8 cellular contexts compared by ENCODE assay signal in the genomic region with DNA sequence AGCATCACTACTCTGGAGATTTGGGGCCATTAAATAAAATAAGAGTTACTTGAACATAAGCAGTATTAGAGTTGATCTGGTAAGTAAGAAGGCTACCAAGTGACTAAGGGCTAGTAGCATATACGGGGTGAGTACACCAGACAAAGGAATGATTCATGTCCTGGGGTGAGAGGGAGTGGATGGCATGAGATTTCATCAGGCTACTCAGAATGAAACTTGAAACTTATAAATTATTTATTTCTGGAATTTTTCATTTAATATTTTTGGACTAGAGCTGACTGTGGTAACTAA. TPM values are rescaled to one million over a fixed set of nuclear protein-coding genes. Genes with fewer than 3 reads are reported as not detected.
DNase-seq lines count a peak whose midpoint lies in the region; ATAC-seq, FAIRE-seq and TF ChIP-seq lines count a peak whose summit lies in the region.

No MANE protein-coding gene starts in this region.

- peak overlapping the region; percentile 77 for H3K4me2 ChIP-seq in DND-41 (ENCODE audit: insufficient read depth, low read length)
- H3K4me2 ChIP-seq in OCI-LY3 (ENCODE audit: low read length): peak overlapping the region; percentile 83
- peak overlapping the region; percentile 93 for H3K4me2 ChIP-seq in osteoblast (ENCODE audit: insufficient read depth, low read length)
- no peak overlapping the region for H3K4me2 ChIP-seq in HepG2 (ENCODE audit: low read depth, low read length)

- H3K27me3 ChIP-seq in DND-41 (ENCODE audit: insufficient read depth, low read length, poor library complexity) (peaks cover 15% of the 10 kb centered on the region), OCI-LY3 (ENCODE audit: low read depth, low read length) (no peaks in the 10 kb centered on the region), osteoblast (ENCODE audit: insufficient read depth, low read length) (no peaks in the 10 kb centered on the region), HepG2 (ENCODE audit: control insufficient read depth in 1 of 2, insufficient read depth in 2 of 2, low read length in 2 of 2) (peaks cover 0 to 12% of the 10 kb centered on the region in 2 experiments; a peak in 1 of 5 replicates)

- H3K79me2 ChIP-seq in DND-41 (ENCODE audit: insufficient read depth, low read length): peaks cover 25% of the 10 kb centered on the region
- peaks cover 25% of the 10 kb centered on the region for H3K79me2 ChIP-seq in OCI-LY3 (ENCODE audit: low read length)
- peaks cover 58% of the 10 kb centered on the region for H3K79me2 ChIP-seq in osteoblast (ENCODE audit: insufficient read depth, low read length)
- H3K79me2 ChIP-seq in HepG2 (ENCODE audit: insufficient read depth, low read length): no peaks in the 10 kb centered on the region

- H2AFZ ChIP-seq in DND-41 (ENCODE audit: low read depth, low read length) (no peak overlapping the region), OCI-LY3 (ENCODE audit: low read depth, low read length) (no peak overlapping the region), osteoblast (ENCODE audit: low read length) (no peak overlapping the region), HepG2 (ENCODE audit: low read length) (no peak overlapping the region)

- H3K4me1 ChIP-seq in DND-41 (ENCODE audit: insufficient read depth, low read length) (peaks cover 49% of the 10 kb centered on the region), OCI-LY3 (ENCODE audit: low read length) (peaks cover 21% of the 10 kb centered on the region), osteoblast (ENCODE audit: insufficient read depth, low read length) (peaks cover 25% of the 10 kb centered on the region), HepG2 (ENCODE audit: insufficient read depth, low read length) (peaks cover 9% of the 10 kb centered on the region)

- TF ChIP-seq CTCF in DND-41 (IDR thresholded peaks at IDR 0.05; ENCODE audit: borderline replicate concordance, extremely low read depth, low read length, poor library complexity, severe bottlenecking): no peak
- TF ChIP-seq CTCF in OCI-LY3 (IDR thresholded peaks at IDR 0.05; ENCODE audit: low read depth, low read length): no peak
- TF ChIP-seq CTCF in coronary artery (IDR thresholded peaks at IDR 0.05): no peak
- TF ChIP-seq CTCF in osteoblast (IDR thresholded peaks at IDR 0.05; ENCODE audit: extremely low read depth, low read depth, low read length): no peak
- no peak for TF ChIP-seq CTCF in HepG2 (CRISPR knock-in tag; IDR thresholded peaks at IDR 0.05)

- H3K27ac ChIP-seq in DND-41 (ENCODE audit: low read length): peak overlapping the region; percentile 16; the same call in 1 of the 2 replicates
- H3K27ac ChIP-seq in OCI-LY3 (ENCODE audit: low read length): peak overlapping the region; percentile 72
- peak overlapping the region; percentile 90 to 95 for H3K27ac ChIP-seq in coronary artery
- peak overlapping the region; percentile 90 for H3K27ac ChIP-seq in osteoblast (ENCODE audit: low read depth, low read length)
- H3K27ac ChIP-seq in HepG2 (ENCODE audit: extremely low read length, insufficient read depth, low read length): no peak overlapping the region

- H3K4me3 ChIP-seq in DND-41 (ENCODE audit: low read depth in 1 of 2, low read length in 2 of 2): no peak overlapping the region
- peak overlapping the region; percentile 89 for H3K4me3 ChIP-seq in OCI-LY3 (ENCODE audit: low read length)
- peak overlapping the region; percentile 77 for H3K4me3 ChIP-seq in coronary artery
- peak overlapping the region; percentile 91 for H3K4me3 ChIP-seq in osteoblast (ENCODE audit: insufficient read depth, low read length)
- no peak overlapping the region for H3K4me3 ChIP-seq in HepG2 (replicated peaks in 1 of 3; ENCODE audit: insufficient read depth in 1 of 3, low read depth in 2 of 3, low read length in 3 of 3)

- no peak for TF ChIP-seq RAD21 in HepG2 (CRISPR knock-in tag; IDR thresholded peaks at IDR 0.05)

- no TSS peak for BruUV-seq in HepG2 (replicated peaks; lab: Mats Ljungman, UMichigan)

- TF ChIP-seq EP300 in HepG2 (IDR thresholded peaks at IDR 0.05; ENCODE audit: low read depth in 2 of 2, low read length in 2 of 2): no peak
- TF ChIP-seq EP300 in HepG2 (CRISPR knock-in tag; IDR thresholded peaks at IDR 0.05; ENCODE audit: borderline replicate concordance): no peak

- CTCF ChIA-PET in HepG2 (lab: Yijun Ruan, JAX; ENCODE audit: low intra/inter-chr PET ratio, low total read pairs): no interaction called here

- FAIRE-seq in HepG2 (lab: Jason Lieb, UNC): no peak

- DNase-seq in DND-41 (no peak), coronary artery (ENCODE audit: low spot score) (no peak), osteoblast (ENCODE audit: insufficient read length, low spot score, missing footprints) (peak; percentile 97), NCI-H526 (lab: John Stamatoyannopoulos, UW) (no peak), HepG2 (ENCODE audit: low spot score) (no peak)
- DNase-seq in NK-92 treated with Interleukin-12 subunit alpha and Interleukin-12 subunit beta, amount 100 ng/mL, for 24 hours (lab: John Stamatoyannopoulos, UW): no peak

- H3K9me3 ChIP-seq in DND-41 (ENCODE audit: insufficient read depth, low read length, severe bottlenecking) (no peaks in the 10 kb centered on the region), OCI-LY3 (ENCODE audit: insufficient read depth, low read length) (no peaks in the 10 kb centered on the region), osteoblast (ENCODE audit: low read depth, low read length) (no peaks in the 10 kb centered on the region), HepG2 (ENCODE audit: low read length) (no peaks in the 10 kb centered on the region)

- peaks cover 15% of the 10 kb centered on the region; the same call in 1 of the 2 replicates for H4K20me1 ChIP-seq in DND-41 (ENCODE audit: insufficient read depth, low read length)
- H4K20me1 ChIP-seq in OCI-LY3 (ENCODE audit: insufficient read depth, low read length): no peaks in the 10 kb centered on the region
- H4K20me1 ChIP-seq in osteoblast (ENCODE audit: insufficient read depth, low read length): peaks cover 39% of the 10 kb centered on the region
- H4K20me1 ChIP-seq in HepG2 (ENCODE audit: insufficient read depth, low read length): no peaks in the 10 kb centered on the region

- ATAC-seq in DND-41 (ENCODE audit: insufficient read depth, low read depth) (no peak), HepG2 (no peak), HG03045 (IDR thresholded peaks at IDR 0.05; ENCODE audit: unreplicated experiment) (no peak)

- POLR2A ChIA-PET in HepG2 (lab: Yijun Ruan, JAX): no interaction called here

- WGBS in HepG2 (ENCODE audit: low lambda C conversion rate): 58% methylated on average over 1 of the region's 1 CpG

- H3K36me3 ChIP-seq in DND-41 (ENCODE audit: insufficient read depth, low read length) (no peaks in the 10 kb centered on the region), OCI-LY3 (replicated peaks; ENCODE audit: low read depth, low read length) (peaks cover 16% of the 10 kb centered on the region), osteoblast (ENCODE audit: insufficient read depth, low read length) (peaks cover 22% of the 10 kb centered on the region), HepG2 (replicated peaks in 1 of 2; ENCODE audit: control insufficient read depth in 1 of 2, insufficient read depth in 2 of 2, low read length in 2 of 2) (no peaks in the 10 kb centered on the region)

- in situ Hi-C loops in HepG2 (cut with HindIII; ENCODE audit: extremely low pct_ligation_motif_present, low pct_unique_long_range_greater_than_20kb): no loop called here

- intact Hi-C loops in HepG2 (cut with micrococcal nuclease; ENCODE audit: unreplicated experiment): no loop called here

- no peak for TF ChIP-seq POLR2A in HepG2 (IDR thresholded peaks at IDR 0.05; ENCODE audit: insufficient read depth in 1 of 2, low read depth in 2 of 2, low read length in 2 of 2)

- H3K9ac ChIP-seq in DND-41 (ENCODE audit: low read depth, low read length) (no peak overlapping the region), OCI-LY3 (ENCODE audit: low read length) (peak overlapping the region; percentile 84; the same call in 1 of the 2 replicates), HepG2 (ENCODE audit: insufficient read depth, low read depth, low read length) (no peak overlapping the region)

RNA-seq across cellular contexts. Expression of a gene that starts 2.3 kb away (rescaled TPM):
- total RNA-seq in osteoblast: 184 and 211 TPM in 2 replicates
- total RNA-seq in HepG2 (2016; rRNA removed; fragmentation: Illumina TruSeq; extraction: Trizol): 0.35 and 0.70 TPM in 2 replicates
- total RNA-seq in HepG2 (2016; cell fraction: cytosol; rRNA removed; fragmentation: Illumina TruSeq; extraction: Trizol; ENCODE audit: low read depth): 0.18 TPM in 1 of 2 replicates, not detected in the other
- 0.52 and 0.58 TPM in 2 replicates for total RNA-seq in HepG2 (2016; cell fraction: insoluble cytoplasmic fraction; rRNA removed; fragmentation: Illumina TruSeq; extraction: Trizol)
- 0.03 and 0.12 TPM in 2 replicates for total RNA-seq in HepG2 (2016; cell fraction: membrane; rRNA removed; fragmentation: Illumina TruSeq; extraction: Trizol)
- 0.41 and 0.75 TPM in 2 replicates for total RNA-seq in HepG2 (2016; cell fraction: nucleus; rRNA removed; fragmentation: Illumina TruSeq; extraction: Trizol)
- polyA plus RNA-seq in HepG2 (2011; rRNA removed): 0.22 and 0.25 TPM in 2 replicates
- polyA plus RNA-seq in HepG2 (2011; cell fraction: cytosol; rRNA removed): 0.05 and 0.17 TPM in 2 replicates
- 0.03 and 0.12 TPM in 2 replicates for polyA plus RNA-seq in HepG2 (2011; cell fraction: nucleus; rRNA removed)
- polyA plus RNA-seq in HepG2 (2012): 0.21 and 0.28 TPM in 2 replicates
- polyA plus RNA-seq in HepG2 (2016; cell fraction: cytosol; fragmentation: Illumina TruSeq; extraction: Trizol; ENCODE audit: low read depth): 0.02 TPM in 1 of 2 replicates, not detected in the other
- 0.46 TPM in 2 replicates for polyA plus RNA-seq in HepG2 (2016; cell fraction: insoluble cytoplasmic fraction; fragmentation: Illumina TruSeq; extraction: Trizol; ENCODE audit: low read depth)
- 0.02 and 0.07 TPM in 2 replicates for polyA plus RNA-seq in HepG2 (2016; cell fraction: membrane; fragmentation: Illumina TruSeq; extraction: Trizol; ENCODE audit: low read depth)
- polyA plus RNA-seq in HepG2 (2016; cell fraction: nucleus; fragmentation: Illumina TruSeq; extraction: Trizol; ENCODE audit: insufficient read depth, low read depth): 0.07 and 0.12 TPM in 2 replicates
- polyA minus RNA-seq in HepG2 (2011; rRNA and poly(A)+ RNA removed; ENCODE audit: low replicate concordance): 1.0 and 15.5 TPM in 2 replicates
- 0.26 and 0.99 TPM in 2 replicates for polyA minus RNA-seq in HepG2 (2011; cell fraction: cytosol; rRNA and poly(A)+ RNA removed)
- polyA minus RNA-seq in HepG2 (2011; cell fraction: nucleus; rRNA and poly(A)+ RNA removed): 0.39 and 0.50 TPM in 2 replicates

RNA-seq across cellular contexts. Expression of a gene that starts 50.9 kb away (rescaled TPM):
- total RNA-seq in osteoblast: not detected in 2 replicates
- total RNA-seq in HepG2 (2016; rRNA removed; fragmentation: Illumina TruSeq; extraction: Trizol): not detected in 2 replicates
- total RNA-seq in HepG2 (2016; cell fraction: cytosol; rRNA removed; fragmentation: Illumina TruSeq; extraction: Trizol; ENCODE audit: low read depth): not detected in 2 replicates
- not detected in 2 replicates for total RNA-seq in HepG2 (2016; cell fraction: insoluble cytoplasmic fraction; rRNA removed; fragmentation: Illumina TruSeq; extraction: Trizol)
- not detected in 2 replicates for total RNA-seq in HepG2 (2016; cell fraction: membrane; rRNA removed; fragmentation: Illumina TruSeq; extraction: Trizol)
- total RNA-seq in HepG2 (2016; cell fraction: nucleus; rRNA removed; fragmentation: Illumina TruSeq; extraction: Trizol): not detected in 2 replicates
- polyA plus RNA-seq in HepG2 (2011; rRNA removed): not detected in 2 replicates
- not detected in 2 replicates for polyA plus RNA-seq in HepG2 (2011; cell fraction: cytosol; rRNA removed)
- not detected in 2 replicates for polyA plus RNA-seq in HepG2 (2011; cell fraction: nucleus; rRNA removed)
- not detected in 2 replicates for polyA plus RNA-seq in HepG2 (2012)
- not detected in 2 replicates for polyA plus RNA-seq in HepG2 (2016; cell fraction: cytosol; fragmentation: Illumina TruSeq; extraction: Trizol; ENCODE audit: low read depth)
- polyA plus RNA-seq in HepG2 (2016; cell fraction: insoluble cytoplasmic fraction; fragmentation: Illumina TruSeq; extraction: Trizol; ENCODE audit: low read depth): not detected in 2 replicates
- polyA plus RNA-seq in HepG2 (2016; cell fraction: membrane; fragmentation: Illumina TruSeq; extraction: Trizol; ENCODE audit: low read depth): not detected in 2 replicates
- polyA plus RNA-seq in HepG2 (2016; cell fraction: nucleus; fragmentation: Illumina TruSeq; extraction: Trizol; ENCODE audit: insufficient read depth, low read depth): not detected in 2 replicates
- polyA minus RNA-seq in HepG2 (2011; rRNA and poly(A)+ RNA removed; ENCODE audit: low replicate concordance): not detected in 2 replicates
- polyA minus RNA-seq in HepG2 (2011; cell fraction: cytosol; rRNA and poly(A)+ RNA removed): not detected in 2 replicates
- not detected in 2 replicates for polyA minus RNA-seq in HepG2 (2011; cell fraction: nucleus; rRNA and poly(A)+ RNA removed)

Comparison
In these comparisons a context has a peak if more than half of its experiments do, and no peak if none do; other contexts are left out.
1. H3K4me3 ChIP-seq: peak in OCI-LY3 (single experiment), coronary artery (single experiment) and osteoblast (single experiment); none in DND-41 (0 of 2) and HepG2 (0 of 3).
2. RNA of a gene that starts 2.3 kb away (total RNA-seq): 184 to 211 TPM in osteoblast; 0.03 to 0.75 TPM in HepG2; every median in the first group is over 100 times any median in the second.